Comparison of ENCODE assay signal across 16 cellular contexts in genomic region chr9:16670791-16671190, GRCh38.
"Had no signal": no experiment of that assay in that cellular context is flagged by ENCODE, and none has a peak within 500 bp of the region (broad histone marks: within the 10 kb centered on the region; RNA-seq: fewer than 3 reads in every experiment).

No MANE protein-coding gene starts in this region.

- H3K27ac Mint-ChIP-seq: activated naive CD4-positive, alpha-beta T cell treated with anti-CD3 and anti-CD28 coated beads, Interleukin-2, amount 50 U/mL, for 24 hours; activated T-cell treated with anti-CD3 and anti-CD28 coated beads, Interleukin-2, amount 50 U/mL, for 72 hours; stimulated activated memory B cell treated with anti-CD40 and anti-IgM and Interleukin-4, amounts not matched to agents 10 μg/mL and 1 μg/mL and 100 μg/mL, for 72 hours had no signal

- H3K4me1 ChIP-seq: spleen, testis, upper lobe of right lung had no signal

- H3K9me3 Mint-ChIP-seq: neural crest cell had no signal

- DNase-seq: activated CD4-positive, alpha-beta T cell treated with anti-CD3 and anti-CD28 coated beads, Interleukin-2, amount 50 U/mL, for 4 hours; activated effector memory CD4-positive, alpha-beta T cell treated with anti-CD3 and anti-CD28 coated beads, Interleukin-2, amount 50 U/mL, for 16 hours; activated T-cell treated with anti-CD3 and anti-CD28 coated beads, Interleukin-2, amount 50 U/mL, for 72 hours; effector CD8-positive, alpha-beta T cell; esophagus squamous epithelium; glutamatergic neuron; hypothalamus; sigmoid colon; spleen; stimulated activated CD4-positive, alpha-beta T cell treated with anti-CD3 and anti-CD28 coated beads, Interleukin-4, amount 100 ng/mL, for 4 hours; testis; upper lobe of right lung had no signal

- H3K9me3 ChIP-seq: esophagus squamous epithelium, sigmoid colon, spleen, testis, upper lobe of right lung had no signal

- H3K36me3 Mint-ChIP-seq: activated naive CD4-positive, alpha-beta T cell treated with anti-CD3 and anti-CD28 coated beads, Interleukin-2, amount 50 U/mL, for 24 hours; stimulated activated memory B cell treated with anti-CD40 and anti-IgM and Interleukin-4, amounts not matched to agents 10 μg/mL and 1 μg/mL and 100 μg/mL, for 72 hours had no signal

- ATAC-seq: activated T-cell treated with anti-CD3 and anti-CD28 coated beads, Interleukin-2, amount 50 U/mL, for 72 hours; left lobe of liver; stimulated activated memory B cell treated with anti-CD40 and anti-IgM and Interleukin-4, amounts not matched to agents 10 μg/mL and 1 μg/mL and 100 μg/mL, for 72 hours; upper lobe of right lung had no signal

- H3K27me3 Mint-ChIP-seq: activated naive CD4-positive, alpha-beta T cell treated with anti-CD3 and anti-CD28 coated beads, Interleukin-2, amount 50 U/mL, for 24 hours; stimulated activated memory B cell treated with anti-CD40 and anti-IgM and Interleukin-4, amounts not matched to agents 10 μg/mL and 1 μg/mL and 100 μg/mL, for 72 hours had no signal

- H3K4me3 ChIP-seq: esophagus squamous epithelium, sigmoid colon, spleen, testis, upper lobe of right lung had no signal

- H3K27ac ChIP-seq: esophagus squamous epithelium, spleen, testis, upper lobe of right lung had no signal

- H3K4me3 Mint-ChIP-seq: activated naive CD4-positive, alpha-beta T cell treated with anti-CD3 and anti-CD28 coated beads, Interleukin-2, amount 50 U/mL, for 24 hours; activated T-cell treated with anti-CD3 and anti-CD28 coated beads, Interleukin-2, amount 50 U/mL, for 72 hours; neural crest cell; stimulated activated memory B cell treated with anti-CD40 and anti-IgM and Interleukin-4, amounts not matched to agents 10 μg/mL and 1 μg/mL and 100 μg/mL, for 72 hours had no signal

- H3K4me1 Mint-ChIP-seq: activated naive CD4-positive, alpha-beta T cell treated with anti-CD3 and anti-CD28 coated beads, Interleukin-2, amount 50 U/mL, for 24 hours; stimulated activated memory B cell treated with anti-CD40 and anti-IgM and Interleukin-4, amounts not matched to agents 10 μg/mL and 1 μg/mL and 100 μg/mL, for 72 hours had no signal

- H3K27me3 ChIP-seq: esophagus squamous epithelium, sigmoid colon, spleen, testis, upper lobe of right lung had no signal

- H3K36me3 ChIP-seq: esophagus squamous epithelium, sigmoid colon, spleen, upper lobe of right lung had no signal
